Comparison of ENCODE assay signal across 1 cellular context in genomic region chr2:219619235-219619634, GRCh38.
TF ChIP-seq lines count a peak whose summit lies in the region.

No MANE protein-coding gene starts in this region.

TF ChIP-seq in H1, 55 proteins besides CTCF, POLR2A, EP300 and RAD21:
- TF ChIP-seq CTBP2 (IDR thresholded peaks at IDR 0.05; ENCODE audit: borderline replicate concordance, insufficient read depth, insufficient read length, low read length) = no peak
- TF ChIP-seq KDM1A (IDR thresholded peaks at IDR 0.05; ENCODE audit: borderline replicate concordance, low read length) = no peak
- TF ChIP-seq NANOG (IDR thresholded peaks at IDR 0.05; ENCODE audit: insufficient read depth, low read depth, low read length, poor library complexity, severe bottlenecking) = no peak
- TF ChIP-seq TAF1 (IDR thresholded peaks at IDR 0.05; ENCODE audit: low read depth, low read length) = no peak
- no peak for TF ChIP-seq RNF2 (IDR thresholded peaks at IDR 0.05; ENCODE audit: borderline replicate concordance, low read depth, low read length, missing control alignments, poor library complexity, severe bottlenecking)
- TF ChIP-seq EGR1 (IDR thresholded peaks at IDR 0.05; ENCODE audit: borderline replicate concordance, low read depth, low read length) = no peak
- no peak for TF ChIP-seq SAP30 (IDR thresholded peaks at IDR 0.05; ENCODE audit: insufficient read depth, insufficient replicate concordance, low read length)
- TF ChIP-seq MAX (IDR thresholded peaks at IDR 0.05) = no peak
- TF ChIP-seq CREB1 (IDR thresholded peaks at IDR 0.05) = no peak
- TF ChIP-seq CHD7 (IDR thresholded peaks at IDR 0.05; ENCODE audit: insufficient replicate concordance, low read length) = no peak
- no peak for TF ChIP-seq BACH1 (IDR thresholded peaks at IDR 0.05; ENCODE audit: low read length)
- TF ChIP-seq SUZ12 (IDR thresholded peaks at IDR 0.05; ENCODE audit: low read length) = no peak
- no peak for TF ChIP-seq JUN (IDR thresholded peaks at IDR 0.05; ENCODE audit: low read depth, low read length)
- TF ChIP-seq SP2 (IDR thresholded peaks at IDR 0.05; ENCODE audit: low read length) = no peak
- no peak for TF ChIP-seq E2F6 (IDR thresholded peaks at IDR 0.05)
- TF ChIP-seq SP4 (IDR thresholded peaks at IDR 0.05; ENCODE audit: low read length) = no peak
- no peak for TF ChIP-seq SIN3A (conservative IDR thresholded peaks at IDR 0.05 in 1 of 2, IDR thresholded peaks at IDR 0.05 in 1 of 2; ENCODE audit: low read depth in 1 of 2, low read length in 2 of 2)
- no peak for TF ChIP-seq YY1 (IDR thresholded peaks at IDR 0.05; ENCODE audit: low read depth, low read length)
